In genomic region chr1:57471995-57472394, GRCh38 we compare ENCODE assay signal across 30 cellular contexts. TPM values are rescaled to one million over a fixed set of nuclear protein-coding genes. Genes with fewer than 3 reads are reported as not detected.
DNase-seq lines count a peak whose midpoint lies in the region; ATAC-seq, FAIRE-seq and TF ChIP-seq lines count a peak whose summit lies in the region.
"Had no signal": no experiment of that assay in that cellular context is flagged by ENCODE, and none has a peak within 500 bp of the region (broad histone marks: within the 10 kb centered on the region; RNA-seq: fewer than 3 reads in every experiment).

No MANE protein-coding gene starts in this region.

- dilution Hi-C loops in IMR-90 (cut with HindIII; ENCODE audit: low sequenced_read_pairs, unreplicated experiment) = no loop called here

- peak overlapping the region; percentile 5; the same call in 1 of the 2 replicates for H2BK20ac ChIP-seq in IMR-90 (ENCODE audit: low read depth, low read length)
- H2BK20ac ChIP-seq in H1 (ENCODE audit: low read length) = peak overlapping the region; percentile 41; the same call in 1 of the 2 replicates

- no peak overlapping the region for H3K14ac ChIP-seq in IMR-90 (replicated peaks; ENCODE audit: low read depth, low read length)
- no peak overlapping the region for H3K14ac ChIP-seq in H1 (ENCODE audit: insufficient read length)

- H3K18ac ChIP-seq in IMR-90 (ENCODE audit: low read depth, low read length) (no peak overlapping the region), H1 (ENCODE audit: extremely low read depth, low read length) (no peak overlapping the region), mesendoderm (ENCODE audit: low read length) (peak overlapping the region; percentile 80)

- H2AK5ac ChIP-seq in IMR-90 (ENCODE audit: low read depth, low read length) (no peak overlapping the region), H1 (ENCODE audit: low read depth, low read length) (no peak overlapping the region), mesendoderm (ENCODE audit: low read length) (no peak overlapping the region)

- CTCF ChIA-PET in IMR-90 (lab: Yijun Ruan, JAX) (no interaction called here), H1 (lab: Charles Lee; ENCODE audit: partially characterized antibody) (interaction anchor here (0.8 kb wide), 1 partner anchor 12 kb away, joined by 3 read pairs; no protein-coding TSS in a partner anchor)

- no peak overlapping the region for H3K23ac ChIP-seq in IMR-90 (ENCODE audit: low read depth, low read length)
- no peak overlapping the region for H3K23ac ChIP-seq in H1 (ENCODE audit: insufficient read length)
- no peak overlapping the region for H3K23ac ChIP-seq in mesendoderm (ENCODE audit: low read length)

- H2BK120ac ChIP-seq in IMR-90 (ENCODE audit: low read depth, low read length) = peak overlapping the region; percentile 45
- H2BK120ac ChIP-seq in H1 (replicated peaks; ENCODE audit: low read depth, low read length) = no peak overlapping the region
- peak overlapping the region; percentile 45 for H2BK120ac ChIP-seq in mesendoderm (ENCODE audit: low read depth, low read length)

- H4K5ac ChIP-seq in IMR-90 (ENCODE audit: low read depth, low read length) = no peak overlapping the region
- no peak overlapping the region for H4K5ac ChIP-seq in H1 (ENCODE audit: insufficient read length, low read depth, low read length)
- no peak overlapping the region for H4K5ac ChIP-seq in mesendoderm (ENCODE audit: low read length)

- H2AFZ ChIP-seq in IMR-90 (replicated peaks; ENCODE audit: low read length, poor library complexity) (no peak overlapping the region), Karpas-422 (ENCODE audit: low read length) (no peak overlapping the region), H1 (ENCODE audit: low read length) (no peak overlapping the region)

- no peaks in the 10 kb centered on the region for H3K79me2 ChIP-seq in Karpas-422 (ENCODE audit: low read length)
- no peaks in the 10 kb centered on the region for H3K79me2 ChIP-seq in H1 (ENCODE audit: control insufficient read depth in 1 of 2, insufficient read depth in 2 of 2, low read length in 2 of 2)
- no peaks in the 10 kb centered on the region for H3K79me2 ChIP-seq in mesendoderm (ENCODE audit: control insufficient read depth, insufficient read depth, low read length)

- POLR2A ChIA-PET in IMR-90 (lab: Charles Lee; ENCODE audit: unreplicated experiment) = no interaction called here
- POLR2A ChIA-PET in H1 (lab: Charles Lee; ENCODE audit: partially characterized antibody) = no interaction called here

- FAIRE-seq in H1 (lab: Jason Lieb, UNC) = no peak
- FAIRE-seq: A204.1, GM12878, GM12892, GM19239 had no signal

- H3K4ac ChIP-seq in IMR-90 (ENCODE audit: low read depth, low read length) (no peak overlapping the region; the same call in 1 of the 2 replicates), H1 (replicated peaks; ENCODE audit: insufficient read length, low read depth, low read length) (no peak overlapping the region), mesendoderm (ENCODE audit: low read depth, low read length) (peak overlapping the region; percentile 94)

- peaks cover 8% of the 10 kb centered on the region; the same call in 1 of the 2 replicates for H3K9me1 ChIP-seq in IMR-90 (ENCODE audit: insufficient read depth, low read length)

- no TSS peak for BruUV-seq in IMR-90 (replicated peaks; lab: Mats Ljungman, UMichigan)

- H3K23me2 ChIP-seq in H1 (ENCODE audit: low read depth, low read length) = no peaks in the 10 kb centered on the region

- H2BK15ac ChIP-seq in IMR-90 (ENCODE audit: low read depth, low read length) = no peak overlapping the region
- H2BK15ac ChIP-seq in H1 (ENCODE audit: low read length) = no peak overlapping the region
- H2BK15ac ChIP-seq in mesendoderm (replicated peaks; ENCODE audit: low read depth) = peak overlapping the region; percentile 85

- H2BK12ac ChIP-seq in H1 (ENCODE audit: low read depth, low read length) = no peak overlapping the region

- H3K9ac ChIP-seq in IMR-90 (ENCODE audit: low read depth, low read length) (no peak overlapping the region), Karpas-422 (ENCODE audit: low read length) (no peak overlapping the region), H1 (replicated peaks in 1 of 4; ENCODE audit: extremely low read depth in 1 of 4, low read depth in 3 of 4, low read length in 3 of 4) (no peak overlapping the region), mesendoderm (ENCODE audit: low read length) (no peak overlapping the region)
- H3K9ac ChIP-seq: BLaER1 had no signal

- no peaks in the 10 kb centered on the region for H3K9me2 ChIP-seq in Karpas-422 (replicated peaks; ENCODE audit: insufficient read depth, low read length)

- H4K8ac ChIP-seq in IMR-90 (ENCODE audit: low read depth in 2 of 2, low read length in 2 of 2) (no peak overlapping the region), H1 (ENCODE audit: extremely low read depth, insufficient read depth, low read length) (no peak overlapping the region), mesendoderm (ENCODE audit: low read depth, low read length) (no peak overlapping the region)

- H3K27me3 ChIP-seq in IMR-90 (ENCODE audit: control insufficient read depth, insufficient read depth, low read length) = no peaks in the 10 kb centered on the region
- no peaks in the 10 kb centered on the region for H3K27me3 ChIP-seq in Karpas-422 (ENCODE audit: low read length)
- peaks cover 0 to 1% (median 0%) of the 10 kb centered on the region in 4 experiments; a peak in 1 of 7 replicates for H3K27me3 ChIP-seq in H1 (replicated peaks in 1 of 4; ENCODE audit: control insufficient read depth in 3 of 4, extremely low read depth in 1 of 4, insufficient read depth in 3 of 4, low read length in 3 of 4)
- H3K27me3 ChIP-seq in mesendoderm (ENCODE audit: insufficient read depth, low read length, poor library complexity) = no peaks in the 10 kb centered on the region
- H3K27me3 ChIP-seq: BE2C, BLaER1 had no signal

- TF ChIP-seq RAD21 in IMR-90 (IDR thresholded peaks at IDR 0.05; ENCODE audit: low read length) (no peak), H1 (IDR thresholded peaks at IDR 0.05 in 1 of 2, conservative IDR thresholded peaks at IDR 0.05 in 1 of 2; ENCODE audit: low read depth in 2 of 2, low read length in 2 of 2) (no peak)

- no peak for ATAC-seq in IMR-90 (ENCODE audit: low read depth)
- ATAC-seq in GM21529 (IDR thresholded peaks at IDR 0.05; ENCODE audit: unreplicated experiment) = no peak
- ATAC-seq: GM12878 had no signal

- H3K9me3 ChIP-seq in IMR-90 (ENCODE audit: control insufficient read depth, insufficient read depth, low read length) = no peaks in the 10 kb centered on the region
- H3K9me3 ChIP-seq in Karpas-422 (ENCODE audit: low read length) = no peaks in the 10 kb centered on the region
- no peaks in the 10 kb centered on the region for H3K9me3 ChIP-seq in H1 (ENCODE audit: insufficient read depth in 2 of 2, low read depth in 1 of 2, low read length in 1 of 2)
- H3K9me3 ChIP-seq: BE2C, BLaER1 had no signal

- H2BK5ac ChIP-seq in IMR-90 (ENCODE audit: low read depth, low read length, poor library complexity, severe bottlenecking) (no peak overlapping the region), H1 (ENCODE audit: low read depth, low read length) (no peak overlapping the region), mesendoderm (ENCODE audit: low read length) (peak overlapping the region; percentile 29)

- TF ChIP-seq CTCF in IMR-90 (conservative IDR thresholded peaks at IDR 0.05; ENCODE audit: low read depth, low read length) = no peak
- no peak for TF ChIP-seq CTCF in H1 (IDR thresholded peaks at IDR 0.05; ENCODE audit: control extremely low read depth in 1 of 3, insufficient read depth in 1 of 3, low read depth in 1 of 3, low read length in 3 of 3)

- H3K4me3 ChIP-seq in IMR-90 (ENCODE audit: insufficient read depth, low read depth, low read length) (no peak overlapping the region), Karpas-422 (ENCODE audit: low read length) (no peak overlapping the region), H1 (ENCODE audit: extremely low read depth in 1 of 4, insufficient read depth in 2 of 4, low read depth in 3 of 4, low read length in 4 of 4) (no peak overlapping the region), mesendoderm (ENCODE audit: low read length) (no peak overlapping the region)
- H3K4me3 ChIP-seq: BLaER1, GM12878 had no signal

- H4K91ac ChIP-seq in IMR-90 (ENCODE audit: insufficient read depth, low read depth, low read length) (no peak overlapping the region), H1 (replicated peaks; ENCODE audit: insufficient read length, low read length) (no peak overlapping the region)

- no peak for TF ChIP-seq EP300 in H1 (IDR thresholded peaks at IDR 0.05; ENCODE audit: borderline replicate concordance in 1 of 2, low read depth in 2 of 2, low read length in 2 of 2)

- H4K20me1 ChIP-seq in IMR-90 (ENCODE audit: insufficient read depth, low read length) (no peaks in the 10 kb centered on the region), Karpas-422 (ENCODE audit: insufficient read depth, low read depth, low read length) (no peaks in the 10 kb centered on the region), H1 (replicated peaks in 1 of 2; ENCODE audit: control insufficient read depth in 1 of 2, insufficient read depth in 2 of 2, low read length in 2 of 2) (no peaks in the 10 kb centered on the region)
- H4K20me1 ChIP-seq: BLaER1 had no signal

- H3K79me1 ChIP-seq in IMR-90 (ENCODE audit: low read depth in 1 of 2, low read length in 2 of 2) (no peaks in the 10 kb centered on the region), H1 (ENCODE audit: low read depth, low read length) (no peaks in the 10 kb centered on the region), mesendoderm (ENCODE audit: low read length) (no peaks in the 10 kb centered on the region)

- DNase-seq in IMR-90 (no peak), Karpas-422 (peak; percentile 19), H1 (ENCODE audit: low read depth in 1 of 2, low spot score in 2 of 2) (no peak), mesendoderm (no peak), NCI-H2081 treated with DMSO at 0.1 percent for 48 hours (lab: John Stamatoyannopoulos, UW) (no peak), NCI-H345 (lab: John Stamatoyannopoulos, UW) (no peak)
- DNase-seq: 8988T; ACHN; BE2C; C1 segment of cervical spinal cord; CD4-positive, alpha-beta memory T cell; CD4-positive, CD25-positive, alpha-beta regulatory T cell; CD8-positive, alpha-beta memory T cell; COR-L47; DMS 273 treated with DMSO at 0.1 percent for 48 hours; DMS153; DMS53; DMS79; DND-41; EL; GDM1 had no signal

- H3K4me2 ChIP-seq in IMR-90 (ENCODE audit: low read depth, low read length) (no peak overlapping the region), Karpas-422 (ENCODE audit: low read depth, low read length, poor library complexity, severe bottlenecking) (no peak overlapping the region), H1 (ENCODE audit: insufficient read depth in 1 of 2, low read depth in 2 of 2, low read length in 2 of 2) (no peak overlapping the region), mesendoderm (ENCODE audit: low read length) (no peak overlapping the region)
- H3K4me2 ChIP-seq: BLaER1 had no signal

- no peak overlapping the region for H3K27ac ChIP-seq in IMR-90 (ENCODE audit: insufficient read depth, low read length)
- H3K27ac ChIP-seq in Karpas-422 (ENCODE audit: low read length) = no peak overlapping the region
- no peak overlapping the region for H3K27ac ChIP-seq in H1 (ENCODE audit: low read depth, low read length)
- H3K27ac ChIP-seq in mesendoderm (ENCODE audit: low read depth, low read length) = no peak overlapping the region
- H3K27ac ChIP-seq: BLaER1 had no signal

- H3K56ac ChIP-seq in IMR-90 (ENCODE audit: extremely low read depth, insufficient read depth, low read length) = no peak overlapping the region
- no peak overlapping the region for H3K56ac ChIP-seq in H1 (replicated peaks; ENCODE audit: insufficient read length, low read depth, low read length)
- H3K56ac ChIP-seq in mesendoderm (ENCODE audit: low read length) = no peak overlapping the region

- no CpG with 5 or more reads among the region's 2 CpGs for WGBS in IMR-90 (ENCODE audit: extremely low coverage in 2 of 2, insufficient read length in 1 of 2), 2 experiments
- WGBS in H1 (ENCODE audit: extremely low coverage in 1 of 2, insufficient coverage in 1 of 2, insufficient read length in 1 of 2, insufficient replicate concordance in 2 of 2, low coverage in 1 of 2, low lambda C conversion rate in 2 of 2, missing lambda C conversion rate in 1 of 2), 2 experiments = 85% methylated on average over 2 of the region's 2 CpGs; no CpG with 5 or more reads in 1 of the 2 experiments
- no CpG with 5 or more reads among the region's 2 CpGs for WGBS in mesendoderm (ENCODE audit: extremely low coverage, insufficient coverage, low lambda C conversion rate)

- no peak for TF ChIP-seq POLR2A in IMR-90 (IDR thresholded peaks at IDR 0.05; ENCODE audit: low read depth, low read length)
- TF ChIP-seq POLR2A in H1 (IDR thresholded peaks at IDR 0.05; ENCODE audit: control extremely low read depth in 1 of 2, low read depth in 2 of 2, low read length in 2 of 2) = no peak

- no peak overlapping the region for H2AK9ac ChIP-seq in IMR-90 (replicated peaks; ENCODE audit: low read depth, low read length, poor library complexity)

- H3K4me1 ChIP-seq in IMR-90 (ENCODE audit: control insufficient read depth, insufficient read depth, low read length) = peaks cover 14% of the 10 kb centered on the region
- no peaks in the 10 kb centered on the region for H3K4me1 ChIP-seq in Karpas-422 (ENCODE audit: low read length)
- H3K4me1 ChIP-seq in H1 (replicated peaks in 1 of 4; ENCODE audit: control insufficient read depth in 3 of 4, insufficient read depth in 4 of 4, low read length in 3 of 4) = peaks cover 0 to 3% (median 0%) of the 10 kb centered on the region in 4 experiments; a peak in 2 of 7 replicates
- peaks cover 9% of the 10 kb centered on the region for H3K4me1 ChIP-seq in mesendoderm (ENCODE audit: control insufficient read depth, low read depth, low read length)
- H3K4me1 ChIP-seq: BE2C, BLaER1 had no signal

- intact Hi-C loops in IMR-90 (cut with micrococcal nuclease) = no loop called here

- in situ Hi-C loops in IMR-90 (cut with MboI; ENCODE audit: low sequenced_read_pairs) = no loop called here

- no peaks in the 10 kb centered on the region for H3K36me3 ChIP-seq in IMR-90 (ENCODE audit: control insufficient read depth, insufficient read depth, low read length)
- no peaks in the 10 kb centered on the region for H3K36me3 ChIP-seq in Karpas-422 (ENCODE audit: insufficient read depth, low read length)
- no peaks in the 10 kb centered on the region for H3K36me3 ChIP-seq in H1 (ENCODE audit: control insufficient read depth in 2 of 4, insufficient read depth in 4 of 4, low read length in 3 of 4)
- no peaks in the 10 kb centered on the region for H3K36me3 ChIP-seq in mesendoderm (ENCODE audit: control insufficient read depth, insufficient read depth, low read length)
- H3K36me3 ChIP-seq: BE2C, BLaER1 had no signal

RNA-seq across cellular contexts. Expression of gene DAB1, which starts 48.1 kb away (rescaled TPM):
- total RNA-seq in IMR-90 (2012; rRNA removed) = 0.18 and 0.56 TPM in 2 replicates
- polyA plus RNA-seq in IMR-90 (2012; rRNA removed) = 0.41 and 0.53 TPM in 2 replicates
- polyA plus RNA-seq in IMR-90 (2012; cell fraction: cytosol; rRNA removed) = 0.14 and 0.57 TPM in 2 replicates
- polyA plus RNA-seq in IMR-90 (2012; cell fraction: nucleus; rRNA removed; ENCODE audit: low replicate concordance) = 0.67 and 0.73 TPM in 2 replicates
- 0.78 and 0.83 TPM in 2 replicates for total RNA-seq in Karpas-422 (2014; rRNA removed; shearing (Covaris generic); ENCODE audit: low replicate concordance)
- total RNA-seq in H1 (2021; fragmentation: NEBNext Ultra II Directional; extraction: Animal tissue kit (Norgen Biotek cat#: 25700)) = 9.9 and 11.8 TPM in 2 replicates
- 4.4 and 5.8 TPM in 2 replicates for polyA plus RNA-seq in H1 (2011; rRNA removed)
- 3.8 TPM for polyA plus RNA-seq in H1 (2011; cell fraction: cytosol; rRNA removed)
- polyA plus RNA-seq in H1 (2011; cell fraction: nucleus; rRNA removed) = 8.2 TPM
- 3.9 to 5.7 TPM (median 4.8 TPM) in 4 replicates for polyA plus RNA-seq in H1 (2012, experiment 1 of 2)
- 2.2 TPM for polyA plus RNA-seq in H1 (2012, experiment 2 of 2)
- 8.7 TPM for polyA plus RNA-seq in H1 (2013, experiment 1 of 2)
- 9.0 TPM for polyA plus RNA-seq in H1 (2013, experiment 2 of 2)
- polyA minus RNA-seq in H1 (2011; rRNA and poly(A)+ RNA removed) = 6.2 and 6.4 TPM in 2 replicates
- 5.0 TPM for polyA minus RNA-seq in H1 (2011; cell fraction: cytosol; rRNA and poly(A)+ RNA removed)
- 24.9 TPM for polyA minus RNA-seq in H1 (2011; cell fraction: nucleus; rRNA and poly(A)+ RNA removed)
- 41.9 TPM for polyA plus RNA-seq in mesendoderm (2013, experiment 1 of 2)
- polyA plus RNA-seq in mesendoderm (2013, experiment 2 of 2) = 42.2 TPM
- total RNA-seq: Daoy, G401 had no signal
- polyA plus RNA-seq: CD14-positive monocyte had no signal
